9 cellular contexts compared by ENCODE assay signal in genomic region chr12:89353188-89353822, GRCh38. TPM values are rescaled to one million over a fixed set of nuclear protein-coding genes. Genes with fewer than 3 reads are reported as not detected.
DNase-seq lines count a peak whose midpoint lies in the region; FAIRE-seq and TF ChIP-seq lines count a peak whose summit lies in the region.
"Had no signal": no experiment of that assay in that cellular context is flagged by ENCODE, and none has a peak within 500 bp of the region (broad histone marks: within the 10 kb centered on the region; RNA-seq: fewer than 3 reads in every experiment).

No MANE protein-coding gene starts in this region.

- H3K27me3 ChIP-seq in esophagus muscularis mucosa (no peaks in the 10 kb centered on the region), subcutaneous abdominal adipose tissue (ENCODE audit: control insufficient read depth in 5 of 5, insufficient read depth in 4 of 5, low read length in 5 of 5) (no peaks in the 10 kb centered on the region)

- H3K4me3 Mint-ChIP-seq in activated T-cell treated with anti-CD3 and anti-CD28 coated beads, Interleukin-2, amount 50 U/mL, for 24 hours = peak overlapping the region; percentile 96

- H3K4me3 ChIP-seq in esophagus muscularis mucosa (peak overlapping the region; percentile 75 to 90 (median 83)), subcutaneous abdominal adipose tissue (ENCODE audit: low read depth in 1 of 5, low read length in 5 of 5) (peak overlapping the region; percentile 85 to 100 (median 97))

- H3K27ac Mint-ChIP-seq in activated T-cell treated with anti-CD3 and anti-CD28 coated beads, Interleukin-2, amount 50 U/mL, for 24 hours = peak overlapping the region; percentile 96

- TF ChIP-seq CTCF in esophagus muscularis mucosa (IDR thresholded peaks at IDR 0.05) = no peak

- H3K36me3 Mint-ChIP-seq in activated T-cell treated with anti-CD3 and anti-CD28 coated beads, Interleukin-2, amount 50 U/mL, for 24 hours (ENCODE audit: low read depth) = peaks cover 42% of the 10 kb centered on the region

- H3K9ac ChIP-seq in subcutaneous abdominal adipose tissue (ENCODE audit: low read length in 5 of 5) = peak overlapping the region in 4 of 5 donors; percentile 72 to 87 (median 75)

- H3K36me3 ChIP-seq in esophagus muscularis mucosa = peaks cover 0 to 22% (median 8%) of the 10 kb centered on the region in 4 donors
- peaks cover 7 to 21% (median 10%) of the 10 kb centered on the region in 5 donors for H3K36me3 ChIP-seq in subcutaneous abdominal adipose tissue (ENCODE audit: control insufficient read depth in 5 of 5, insufficient read depth in 5 of 5, low read length in 5 of 5)

- FAIRE-seq in H54 (lab: Jason Lieb, UNC) = no peak

- peak overlapping the region; percentile 98 to 99 (median 99) for H3K27ac ChIP-seq in esophagus muscularis mucosa (replicated peaks in 1 of 4)
- peak overlapping the region; percentile 98 for H3K27ac ChIP-seq in subcutaneous abdominal adipose tissue (ENCODE audit: low read depth, low read length)
- H3K27ac ChIP-seq: SK-N-MC had no signal

- peaks cover 19 to 57% (median 52%) of the 10 kb centered on the region in 4 donors for H3K4me1 ChIP-seq in esophagus muscularis mucosa
- H3K4me1 ChIP-seq in subcutaneous abdominal adipose tissue (ENCODE audit: control insufficient read depth in 5 of 5, insufficient read depth in 5 of 5, low read length in 5 of 5) = peaks cover 9 to 65% (median 58%) of the 10 kb centered on the region in 5 donors

- intact Hi-C loops in esophagus muscularis mucosa (cut with DNase I) = loop anchor here (2.0 to 10.0 kb wide), 4 partner anchors 31 to 301 kb away; partner anchors contain the start of genes GALNT4 and POC1B

- H3K9me3 ChIP-seq in esophagus muscularis mucosa (no peaks in the 10 kb centered on the region), subcutaneous abdominal adipose tissue (ENCODE audit: control insufficient read depth in 5 of 5, low read length in 5 of 5) (no peaks in the 10 kb centered on the region)

- peaks cover 55% of the 10 kb centered on the region for H3K4me1 Mint-ChIP-seq in activated T-cell treated with anti-CD3 and anti-CD28 coated beads, Interleukin-2, amount 50 U/mL, for 24 hours (ENCODE audit: low read depth)

- peak; percentile 92 for DNase-seq in COLO668 (lab: John Stamatoyannopoulos, UW; ENCODE audit: unreplicated experiment)
- DNase-seq in H54 (ENCODE audit: insufficient read length, low spot score) = peak; percentile 64
- DNase-seq in NCI-H510A (lab: John Stamatoyannopoulos, UW) = peak; percentile 72
- peak; percentile 78 for DNase-seq in activated T-cell treated with anti-CD3 and anti-CD28 coated beads, Interleukin-2, amount 50 U/mL, for 24 hours
- DNase-seq in esophagus muscularis mucosa (ENCODE audit: extremely low spot score) = no peak
- DNase-seq in mucosa of gallbladder (ENCODE audit: low spot score) = peak; percentile 70
- DNase-seq in DMS114 treated with DMSO at 0.1 percent for 48 hours (lab: John Stamatoyannopoulos, UW; ENCODE audit: unreplicated experiment) = no peak

- TF ChIP-seq POLR2A in H54 (IDR thresholded peaks at IDR 0.05; ENCODE audit: low read depth, low read length) (peak; percentile 43), esophagus muscularis mucosa (IDR thresholded peaks at IDR 0.05; ENCODE audit: low read depth) (peak; percentile 48)

- peaks cover 2% of the 10 kb centered on the region for H3K27me3 Mint-ChIP-seq in activated T-cell treated with anti-CD3 and anti-CD28 coated beads, Interleukin-2, amount 50 U/mL, for 24 hours

- TF ChIP-seq EP300 in esophagus muscularis mucosa (IDR thresholded peaks at IDR 0.05) = no peak

- 3% methylated on average over 12 of the region's 49 CpGs for WGBS in esophagus muscularis mucosa

- H3K9me3 Mint-ChIP-seq in activated T-cell treated with anti-CD3 and anti-CD28 coated beads, Interleukin-2, amount 50 U/mL, for 24 hours = no peaks in the 10 kb centered on the region

RNA-seq across cellular contexts. Expression of gene DUSP6, which starts 1.0 kb away (rescaled TPM):
- total RNA-seq in esophagus muscularis mucosa (100 to 1,000 TPM in 1 of 4 donors, 10 to 100 TPM in 3; 62.2 to 108 (median 77.4) TPM), mucosa of gallbladder (155 TPM)

Comparison
In these comparisons a context has a peak if more than half of its experiments do, and no peak if none do; other contexts are left out.
1. DNase-seq: peak in COLO668 (single experiment), H54 (single experiment), NCI-H510A (single experiment), activated T-cell treated with anti-CD3 and anti-CD28 coated beads, Interleukin-2, amount 50 U/mL, for 24 hours (single experiment) and mucosa of gallbladder (single experiment); none in esophagus muscularis mucosa (single experiment) and DMS114 treated with DMSO at 0.1 percent for 48 hours (single experiment).